ENCODE assay signal across 9 cellular contexts in genomic region chr9:121598167-121599000, GRCh38. TPM values are rescaled to one million over a fixed set of nuclear protein-coding genes. Genes with fewer than 3 reads are reported as not detected.
A peak's percentile ranks its signal among the peaks of the same experiment; 100 is the strongest.
DNase-seq lines count a peak whose midpoint lies in the region; ATAC-seq, FAIRE-seq and TF ChIP-seq lines count a peak whose summit lies in the region.
"Had no signal": no experiment of that assay in that cellular context is flagged by ENCODE, and none has a peak within 500 bp of the region (broad histone marks: within the 10 kb centered on the region; RNA-seq: fewer than 3 reads in every experiment).

No MANE protein-coding gene starts in this region.

- POLR2A ChIA-PET in OCI-LY7 (lab: Charles Lee) = no interaction called here

- peaks cover 5 to 31% (median 18%) of the 10 kb centered on the region in 7 donors for H3K9me3 Mint-ChIP-seq in CD14-positive monocyte

- peaks cover 3 to 5% of the 10 kb centered on the region in 2 donors for H3K36me3 Mint-ChIP-seq in CD14-positive monocyte

- no peak for FAIRE-seq in frontal cortex (lab: Jason Lieb, UNC)

- H4K20me1 ChIP-seq in OCI-LY7 (ENCODE audit: insufficient read depth, low read length) = no peaks in the 10 kb centered on the region

- no peak overlapping the region for H3K27ac ChIP-seq in RWPE2 (ENCODE audit: poor library complexity, severe bottlenecking)
- no peak overlapping the region for H3K27ac ChIP-seq in OCI-LY7 (ENCODE audit: low read depth, low read length, poor library complexity, severe bottlenecking)

- no peak overlapping the region for H2AFZ ChIP-seq in OCI-LY7 (ENCODE audit: low read length)

- H3K27me3 ChIP-seq in RWPE2 (ENCODE audit: insufficient read depth, poor library complexity, severe bottlenecking) = peaks cover 8% of the 10 kb centered on the region

- no peaks in the 10 kb centered on the region for H3K9me2 ChIP-seq in OCI-LY7 (ENCODE audit: insufficient read depth, low read length)

- no peaks in the 10 kb centered on the region for H3K4me1 ChIP-seq in RWPE2 (ENCODE audit: insufficient read depth, poor library complexity, severe bottlenecking)
- H3K4me1 ChIP-seq in OCI-LY7 (ENCODE audit: insufficient read depth, low read length, poor library complexity, severe bottlenecking) = no peaks in the 10 kb centered on the region

- H3K9me3 ChIP-seq in RWPE2 (ENCODE audit: severe bottlenecking) (no peaks in the 10 kb centered on the region), OCI-LY7 (ENCODE audit: low read length) (no peaks in the 10 kb centered on the region)

- DNase-seq in CD14-positive monocyte (ENCODE audit: low spot score) (no peak), RWPE2 (ENCODE audit: low spot score) (no peak), frontal cortex (ENCODE audit: low spot score in 2 of 2) (peak; percentile 40), omental fat pad (ENCODE audit: low spot score) (no peak), OCI-LY7 (ENCODE audit: low spot score) (no peak), middle frontal gyrus (ENCODE audit: extremely low spot score, low spot score) (no peak), NCI-H1694 treated with DMSO at 0.1 percent for 48 hours (lab: John Stamatoyannopoulos, UW) (no peak)
- DNase-seq: NCI-H2029 treated with DMSO at 0.1 percent for 48 hours had no signal

- H3K27ac Mint-ChIP-seq in CD14-positive monocyte = peak overlapping the region in 1 of 7 donors; percentile 81

- BruUV-seq in OCI-LY7 (replicated peaks; lab: Mats Ljungman, UMichigan) = no TSS peak

- no peak overlapping the region for H3K4me2 ChIP-seq in OCI-LY7 (ENCODE audit: low read length)

- intact Hi-C loops in CD14-positive monocyte (cut with micrococcal nuclease) (no loop called here), OCI-LY7 (cut with micrococcal nuclease; ENCODE audit: unreplicated experiment) (no loop called here)

- TF ChIP-seq CTCF in CD14-positive monocyte (IDR thresholded peaks at IDR 0.05) (no peak), RWPE2 (IDR thresholded peaks at IDR 0.05; ENCODE audit: poor library complexity, severe bottlenecking) (peak; percentile 3), omental fat pad (IDR thresholded peaks at IDR 0.05) (no peak), OCI-LY7 (conservative IDR thresholded peaks at IDR 0.05; ENCODE audit: low read length) (no peak)

- H3K79me2 ChIP-seq in OCI-LY7 (ENCODE audit: insufficient read depth, low read depth, low read length) = no peaks in the 10 kb centered on the region

- no peaks in the 10 kb centered on the region for H3K36me3 ChIP-seq in RWPE2 (ENCODE audit: low read depth)
- no peaks in the 10 kb centered on the region for H3K36me3 ChIP-seq in OCI-LY7 (ENCODE audit: insufficient read depth, low read length)

- H3K4me3 ChIP-seq in RWPE2 (ENCODE audit: severe bottlenecking) (no peak overlapping the region), OCI-LY7 (ENCODE audit: low read depth, low read length, poor library complexity, severe bottlenecking) (no peak overlapping the region)

- CTCF ChIA-PET in OCI-LY7 (lab: Charles Lee; ENCODE audit: unreplicated experiment) = no interaction called here

- peak overlapping the region; percentile 50 to 88 for H3K4me3 Mint-ChIP-seq in CD14-positive monocyte

- H3K4me1 Mint-ChIP-seq in CD14-positive monocyte = peaks cover 37% of the 10 kb centered on the region

- ATAC-seq in RWPE2 (ENCODE audit: low read depth) (peak; percentile 41), omental fat pad (ENCODE audit: low FRiP score) (peak; percentile 58), HG03095 (IDR thresholded peaks at IDR 0.05; ENCODE audit: unreplicated experiment) (no peak)

- H3K27me3 Mint-ChIP-seq in CD14-positive monocyte (ENCODE audit: low read depth in 3 of 3) = peaks cover 57 to 77% (median 68%) of the 10 kb centered on the region in 3 donors

RNA-seq across cellular contexts. Expression of gene DAB2IP, which starts 53.0 kb away (rescaled TPM):
- polyA plus RNA-seq in CD14-positive monocyte = not detected
- total RNA-seq in frontal cortex = 12.6 TPM
- total RNA-seq in omental fat pad = 10 to 100 TPM; 19.2 to 45.4 (median 34.8) TPM
- total RNA-seq in OCI-LY7 (2014; rRNA removed; shearing (Covaris generic)) = 2.9 and 3.9 TPM in 2 replicates
- 11.1 and 11.2 TPM in 2 replicates for total RNA-seq in OCI-LY7 (2022)

Comparison
In these comparisons a context has a peak if more than half of its experiments do, and no peak if none do; other contexts are left out.
1. DNase-seq: peak in frontal cortex (2 of 2); none in CD14-positive monocyte (single experiment), RWPE2 (single experiment), omental fat pad (single experiment), OCI-LY7 (single experiment), middle frontal gyrus (single experiment) and NCI-H1694 treated with DMSO at 0.1 percent for 48 hours (single experiment).